Comparison of ENCODE assay signal across 7 cellular contexts in the genomic region with DNA sequence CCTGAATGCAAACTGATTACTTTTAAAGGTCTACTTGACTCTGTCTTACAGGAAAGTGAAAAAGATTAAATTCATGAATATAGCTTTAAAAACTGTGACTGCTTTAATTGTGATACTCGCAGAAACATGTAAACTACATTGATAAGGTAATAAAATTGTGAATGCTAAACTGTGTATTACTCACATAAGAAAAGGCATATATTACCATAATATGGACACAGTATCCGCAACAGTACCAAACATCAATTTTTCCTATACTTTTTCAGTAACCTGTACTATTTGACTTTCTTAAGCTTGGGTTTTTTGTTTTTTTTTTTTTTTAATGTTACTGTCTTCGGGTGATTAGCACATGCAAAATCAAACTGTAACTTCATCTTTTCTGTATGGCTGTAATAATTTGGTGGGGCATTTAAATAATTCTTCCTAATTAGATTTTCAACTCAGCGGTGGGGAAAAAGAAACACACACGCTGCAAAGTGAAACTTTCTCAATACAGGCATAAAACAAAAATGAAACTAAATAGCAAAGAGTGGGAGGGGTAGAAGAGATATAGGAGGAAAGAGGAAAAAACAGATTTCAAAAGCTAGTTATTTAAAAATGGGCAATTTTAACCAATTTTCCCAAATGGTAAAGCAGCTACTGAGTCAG. TPM values are rescaled to one million over a fixed set of nuclear protein-coding genes. Genes with fewer than 3 reads are reported as not detected.
DNase-seq lines count a peak whose midpoint lies in the region; ATAC-seq and TF ChIP-seq lines count a peak whose summit lies in the region.

No MANE protein-coding gene starts in this region.

- peak overlapping the region; percentile 53 to 72 (median 72) for H3K4me3 ChIP-seq in liver (ENCODE audit: low read depth in 1 of 3, low read length in 3 of 3)

- TF ChIP-seq CTCF in liver (IDR thresholded peaks at IDR 0.05; ENCODE audit: low read depth, low read length, missing input control): no peak

- H3K27me3 ChIP-seq in liver (ENCODE audit: control insufficient read depth in 4 of 4, insufficient read depth in 4 of 4, low read length in 3 of 4): no peaks in the 10 kb centered on the region

- ATAC-seq in GM18858 (IDR thresholded peaks at IDR 0.05; ENCODE audit: unreplicated experiment) (peak; percentile 27), HG03432 (IDR thresholded peaks at IDR 0.05; ENCODE audit: unreplicated experiment) (peak; percentile 42)
- no peak for ATAC-seq in activated naive CD8-positive, alpha-beta T cell treated with anti-CD3 and anti-CD28 coated beads, Interleukin-2, amount 50 U/mL, for 24 hours

- peaks cover 61% of the 10 kb centered on the region for H3K4me1 Mint-ChIP-seq in activated naive CD8-positive, alpha-beta T cell treated with anti-CD3 and anti-CD28 coated beads, Interleukin-2, amount 50 U/mL, for 24 hours

- peaks cover 5 to 46% (median 23%) of the 10 kb centered on the region in 4 donors for H3K4me1 ChIP-seq in liver (ENCODE audit: control insufficient read depth in 4 of 4, insufficient read depth in 4 of 4, low read length in 3 of 4)

- no peak for DNase-seq in activated naive CD8-positive, alpha-beta T cell treated with anti-CD3 and anti-CD28 coated beads, Interleukin-2, amount 50 U/mL, for 24 hours
- DNase-seq in cerebellar nuclear complex (lab: John Stamatoyannopoulos, UW) (no peak), amniotic stem cell (lab: John Stamatoyannopoulos, UW) (no peak)
- no peak for DNase-seq in stimulated activated CD4-positive, alpha-beta T cell treated with anti-CD3 and anti-CD28 coated beads, Interleukin-12 subunit alpha, Interleukin-12 subunit beta, amount 100 ng/mL, for 4 hours

- H3K9me3 Mint-ChIP-seq in activated naive CD8-positive, alpha-beta T cell treated with anti-CD3 and anti-CD28 coated beads, Interleukin-2, amount 50 U/mL, for 24 hours: no peaks in the 10 kb centered on the region

- 5% methylated on average over 5 of the region's 5 CpGs for whole genome bisulfite sequencing in liver

- peaks cover 13% of the 10 kb centered on the region for H3K36me3 Mint-ChIP-seq in activated naive CD8-positive, alpha-beta T cell treated with anti-CD3 and anti-CD28 coated beads, Interleukin-2, amount 50 U/mL, for 24 hours (ENCODE audit: low read depth)

- no peaks in the 10 kb centered on the region for H3K36me3 ChIP-seq in liver (ENCODE audit: control insufficient read depth in 4 of 4, insufficient read depth in 3 of 4, low read depth in 1 of 4, low read length in 3 of 4)

- no peak for TF ChIP-seq RAD21 in liver (IDR thresholded peaks at IDR 0.05)

- peak overlapping the region; percentile 65 to 99 for H3K9ac ChIP-seq in liver (ENCODE audit: low read depth in 1 of 2, low read length in 2 of 2)

- H3K27ac ChIP-seq in liver (ENCODE audit: low read depth in 1 of 2, low read length in 2 of 2): peak overlapping the region; percentile 73 to 75

- peak overlapping the region; percentile 81 for H3K4me3 Mint-ChIP-seq in activated naive CD8-positive, alpha-beta T cell treated with anti-CD3 and anti-CD28 coated beads, Interleukin-2, amount 50 U/mL, for 24 hours

- no peaks in the 10 kb centered on the region for H3K9me3 ChIP-seq in liver (ENCODE audit: control insufficient read depth in 4 of 4, low read length in 3 of 4)

- H3K27ac Mint-ChIP-seq in activated naive CD8-positive, alpha-beta T cell treated with anti-CD3 and anti-CD28 coated beads, Interleukin-2, amount 50 U/mL, for 24 hours: peak overlapping the region; percentile 87

- H3K27me3 Mint-ChIP-seq in activated naive CD8-positive, alpha-beta T cell treated with anti-CD3 and anti-CD28 coated beads, Interleukin-2, amount 50 U/mL, for 24 hours: no peaks in the 10 kb centered on the region

TF ChIP-seq in liver, 16 proteins besides CTCF, POLR2A, EP300 and RAD21:
- TF ChIP-seq NR2F2 (IDR thresholded peaks at IDR 0.05) (no peak), JUND (IDR thresholded peaks at IDR 0.05) (no peak), YY1 (IDR thresholded peaks at IDR 0.05) (no peak)
- TF ChIP-seq, protein P1, sequence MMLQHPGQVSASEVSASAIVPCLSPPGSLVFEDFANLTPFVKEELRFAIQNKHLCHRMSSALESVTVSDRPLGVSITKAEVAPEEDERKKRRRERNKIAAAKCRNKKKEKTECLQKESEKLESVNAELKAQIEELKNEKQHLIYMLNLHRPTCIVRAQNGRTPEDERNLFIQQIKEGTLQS (IDR thresholded peaks at IDR 0.05): no peak

RNA-seq across cellular contexts. Expression of a gene that starts 23.2 kb away (rescaled TPM):
- 10 to 100 TPM in 1 of 2 donors, 1 to 10 TPM in 1; 9.5 to 41.6 TPM for total RNA-seq in liver
- 1 to 10 TPM; 4.3 to 9.8 TPM for polyA plus RNA-seq in liver
